In the genomic region with DNA sequence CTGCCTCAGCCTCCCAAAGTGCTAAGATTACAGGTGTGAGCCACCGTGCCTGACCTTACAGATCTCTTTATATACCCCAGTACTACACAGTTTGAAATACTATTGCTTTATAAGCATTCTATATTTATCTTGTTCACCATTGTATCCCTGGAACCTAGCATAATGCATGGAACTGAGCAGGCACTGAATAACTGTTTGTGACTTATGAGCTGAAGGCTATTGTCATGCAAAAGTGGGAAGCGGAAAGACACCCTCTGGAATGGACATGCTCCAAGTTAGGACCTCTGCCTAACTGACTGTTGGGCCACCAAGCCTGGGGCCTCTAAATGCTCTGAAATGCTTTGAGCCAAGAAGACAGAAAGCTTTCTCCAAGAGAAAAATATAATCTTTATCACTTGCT, we compare ENCODE assay signal across 1 cellular context.
TF ChIP-seq lines count a peak whose summit lies in the region.

No MANE protein-coding gene starts in this region.

TF ChIP-seq in HepG2, 621 proteins besides CTCF, POLR2A, EP300 and RAD21:
- TF ChIP-seq, protein P1, sequence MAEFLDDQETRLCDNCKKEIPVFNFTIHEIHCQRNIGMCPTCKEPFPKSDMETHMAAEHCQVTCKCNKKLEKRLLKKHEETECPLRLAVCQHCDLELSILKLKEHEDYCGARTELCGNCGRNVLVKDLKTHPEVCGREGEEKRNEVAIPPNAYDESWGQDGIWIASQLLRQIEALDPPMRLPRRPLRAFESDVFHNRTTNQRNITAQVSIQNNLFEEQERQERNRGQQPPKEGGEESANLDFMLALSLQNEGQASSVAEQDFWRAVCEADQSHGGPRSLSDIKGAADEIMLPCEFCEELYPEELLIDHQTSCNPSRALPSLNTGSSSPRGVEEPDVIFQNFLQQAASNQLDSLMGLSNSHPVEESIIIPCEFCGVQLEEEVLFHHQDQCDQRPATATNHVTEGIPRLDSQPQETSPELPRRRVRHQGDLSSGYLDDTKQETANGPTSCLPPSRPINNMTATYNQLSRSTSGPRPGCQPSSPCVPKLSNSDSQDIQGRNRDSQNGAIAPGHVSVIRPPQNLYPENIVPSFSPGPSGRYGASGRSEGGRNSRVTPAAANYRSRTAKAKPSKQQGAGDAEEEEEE (CRISPR knock-in tag; IDR thresholded peaks at IDR 0.05; ENCODE audit: borderline replicate concordance), result no peak
- 0 out of 2 replicates have a peak, but pooled peaks have one; percentile 51 for TF ChIP-seq POLR2AphosphoS2 (IDR thresholded peaks at IDR 0.05; ENCODE audit: low read depth, low read length)
- no peak for TF ChIP-seq FOSL2 (CRISPR knock-in tag; IDR thresholded peaks at IDR 0.05)
- TF ChIP-seq THYN1 (CRISPR knock-in tag; IDR thresholded peaks at IDR 0.05; ENCODE audit: borderline replicate concordance, low read depth), result no peak
TF ChIP-seq in HepG2: peak in this region for 1.
